Comparison of ENCODE assay signal across 15 cellular contexts in the genomic region with DNA sequence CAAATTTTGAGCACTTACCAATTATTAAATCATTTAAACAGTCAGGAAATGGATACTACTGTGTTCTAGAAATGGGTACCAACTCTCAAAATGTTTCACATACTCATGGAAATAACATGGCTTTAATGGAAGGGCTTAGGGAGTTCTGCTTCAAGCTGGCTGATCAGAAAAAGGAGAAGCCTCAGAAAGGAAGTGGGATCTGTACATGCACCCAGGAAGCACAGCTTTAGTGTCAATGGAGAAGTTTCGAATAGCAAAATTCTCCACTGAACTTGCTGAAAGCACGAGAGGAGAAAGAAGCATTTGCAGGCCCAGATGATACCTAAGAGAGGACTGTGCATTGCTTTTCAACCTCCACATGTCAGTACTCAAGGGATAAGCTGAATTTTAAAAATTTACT.
DNase-seq lines count a peak whose midpoint lies in the region; ATAC-seq lines count a peak whose summit lies in the region.
"Had no signal": no experiment of that assay in that cellular context is flagged by ENCODE, and none has a peak within 500 bp of the region (broad histone marks: within the 10 kb centered on the region; RNA-seq: fewer than 3 reads in every experiment).

No MANE protein-coding gene starts in this region.

- peaks cover 14 to 69% (median 23%) of the 10 kb centered on the region in 10 experiments for H3K4me1 ChIP-seq in BLaER1 treated with 17β-estradiol and CSF1 and Interleukin-3, amounts not matched to agents 10 nM and 100 nM
- H3K4me1 ChIP-seq: BE2C had no signal

- no peak overlapping the region for H3K4me3 ChIP-seq in BLaER1 treated with 17β-estradiol and CSF1 and Interleukin-3, amounts not matched to agents 10 nM and 100 nM

- H4K20me1 ChIP-seq in BLaER1 treated with 17β-estradiol and CSF1 and Interleukin-3, amounts not matched to agents 10 nM and 100 nM, result no peaks in the 10 kb centered on the region

- H3K9ac ChIP-seq in BLaER1 treated with 17β-estradiol and CSF1 and Interleukin-3, amounts not matched to agents 10 nM and 100 nM, result no peak overlapping the region; a peak in 1 of 22 replicates

- no peaks in the 10 kb centered on the region for H3K36me3 ChIP-seq in BLaER1 treated with 17β-estradiol and CSF1 and Interleukin-3, amounts not matched to agents 10 nM and 100 nM
- H3K36me3 ChIP-seq: BE2C had no signal

- H3K4me2 ChIP-seq in BLaER1 treated with 17β-estradiol and CSF1 and Interleukin-3, amounts not matched to agents 10 nM and 100 nM, result peak overlapping the region; percentile 4 to 87 (median 52); a peak in 15 of 22 replicates

- H3K9me3 ChIP-seq in BLaER1 treated with 17β-estradiol and CSF1 and Interleukin-3, amounts not matched to agents 10 nM and 100 nM (replicated peaks in 1 of 11), result no peaks in the 10 kb centered on the region
- H3K9me3 ChIP-seq: BE2C had no signal

- no peaks in the 10 kb centered on the region for H3K27me3 ChIP-seq in BLaER1 treated with 17β-estradiol and CSF1 and Interleukin-3, amounts not matched to agents 10 nM and 100 nM
- H3K27me3 ChIP-seq: BE2C had no signal

- no peak for ATAC-seq in HG02623 (IDR thresholded peaks at IDR 0.05; ENCODE audit: unreplicated experiment)
- ATAC-seq: PC-3 had no signal

- DNase-seq in AML-193 (lab: John Stamatoyannopoulos, UW) (peak; percentile 12 to 14), SKM-1 treated with dmso at 0.1 percent for 144 hours (lab: John Stamatoyannopoulos, UW; ENCODE audit: unreplicated experiment) (peak; percentile 88), medulla oblongata (ENCODE audit: extremely low spot score) (peak; percentile 75), inferior parietal cortex (ENCODE audit: extremely low spot score) (no peak), NCI-H1092 (lab: John Stamatoyannopoulos, UW) (no peak), foreskin melanocyte (no peak)
- DNase-seq: BE2C, H7, MM.1S, NCI-H2107, NCI-H226, NCI-H526, PC-3 had no signal

- H3K27ac ChIP-seq in BLaER1 treated with 17β-estradiol and CSF1 and Interleukin-3, amounts not matched to agents 10 nM and 100 nM, result peak overlapping the region in 2 of 11 experiments; percentile 52 to 53; a peak in 1 of 22 replicates

Comparison
In these comparisons a context has a peak if more than half of its experiments do, and no peak if none do; other contexts are left out.
1. DNase-seq: peak in AML-193 (2 of 2), SKM-1 treated with dmso at 0.1 percent for 144 hours (single experiment) and medulla oblongata (single experiment); none in inferior parietal cortex (single experiment), NCI-H1092 (single experiment) and foreskin melanocyte (single experiment).